7 cellular contexts compared by ENCODE assay signal in genomic region chr13:102847272-102848234, GRCh38. TPM values are rescaled to one million over a fixed set of nuclear protein-coding genes. Genes with fewer than 3 reads are reported as not detected.
A peak's percentile ranks its signal among the peaks of the same experiment; 100 is the strongest.
DNase-seq lines count a peak whose midpoint lies in the region; ATAC-seq and TF ChIP-seq lines count a peak whose summit lies in the region.

No MANE protein-coding gene starts in this region.

- ATAC-seq in memory B cell (ENCODE audit: low read depth): no peak
- ATAC-seq in activated CD4-positive, CD25-positive, alpha-beta regulatory T cell treated with anti-CD3 and anti-CD28 coated beads, Interleukin-2, amount 50 U/mL, for 24 hours: no peak

- peak; percentile 70 for DNase-seq in ELR (ENCODE audit: low read depth)
- DNase-seq in HFFc6: no peak
- peak; percentile 74 for DNase-seq in OCI-M1 (lab: John Stamatoyannopoulos, UW)
- DNase-seq in cerebellar cortex (ENCODE audit: low spot score): peak; percentile 64
- no peak for DNase-seq in memory B cell (ENCODE audit: low spot score in 2 of 2)
- no peak for DNase-seq in vagina (ENCODE audit: extremely low spot score in 2 of 2)

- H3K4me1 Mint-ChIP-seq in HFFc6 (ENCODE audit: low read depth): peaks cover 37% of the 10 kb centered on the region
- peaks cover 26% of the 10 kb centered on the region for H3K4me1 Mint-ChIP-seq in memory B cell

- H3K36me3 Mint-ChIP-seq in HFFc6 (ENCODE audit: low read depth) (peaks cover 9% of the 10 kb centered on the region; the same call in 1 of the 2 replicates), memory B cell (peaks cover 5% of the 10 kb centered on the region)

- H3K27ac Mint-ChIP-seq in HFFc6 (peak overlapping the region; percentile 93), memory B cell (peak overlapping the region; percentile 96)

- peaks cover 0 to 4% of the 10 kb centered on the region in 2 donors for H3K36me3 ChIP-seq in vagina

- no peaks in the 10 kb centered on the region for H3K9me3 Mint-ChIP-seq in HFFc6
- H3K9me3 Mint-ChIP-seq in memory B cell: no peaks in the 10 kb centered on the region

- H3K9me3 ChIP-seq in vagina: no peaks in the 10 kb centered on the region

- H3K27me3 Mint-ChIP-seq in HFFc6 (ENCODE audit: insufficient read depth): 0 out of 2 replicates have a peak, but pooled peaks cover 2% of the 10 kb centered on the region
- H3K27me3 Mint-ChIP-seq in memory B cell: no peaks in the 10 kb centered on the region

- H3K27me3 ChIP-seq in vagina: no peaks in the 10 kb centered on the region

- intact Hi-C loops in vagina (cut with DNase I): no loop called here

- TF ChIP-seq CTCF in HFFc6 (IDR thresholded peaks at IDR 0.05) (peak; percentile 83), vagina (IDR thresholded peaks at IDR 0.05) (peak in 2 of 3 experiments; percentile 40 to 52)

- H3K4me1 ChIP-seq in vagina: peaks cover 29% of the 10 kb centered on the region

- H3K4me3 Mint-ChIP-seq in HFFc6: peak overlapping the region; percentile 99
- H3K4me3 Mint-ChIP-seq in memory B cell: peak overlapping the region; percentile 92

- peak overlapping the region; percentile 91 for H3K27ac ChIP-seq in vagina

- TF ChIP-seq POLR2A in vagina (IDR thresholded peaks at IDR 0.05): no peak

- peak overlapping the region; percentile 74 to 87 for H3K4me3 ChIP-seq in vagina

RNA-seq across cellular contexts. Expression of gene ERCC5, which starts 1.7 kb away (rescaled TPM):
- total RNA-seq in HFFc6 (2021; fragmentation: NEBNext Ultra II Directional; extraction: Animal tissue kit (Norgen Biotek cat#: 25700)): 10 to 100 TPM; 54.1 to 64.4 (median 59.8) TPM
- total RNA-seq in vagina: 41.3 TPM

RNA-seq across cellular contexts. Expression of gene BIVM, which starts 48.6 kb away (rescaled TPM):
- total RNA-seq in HFFc6 (2021; fragmentation: NEBNext Ultra II Directional; extraction: Animal tissue kit (Norgen Biotek cat#: 25700)): 10 to 100 TPM; 16.6 to 24.0 (median 18.9) TPM
- total RNA-seq in vagina: 12.3 TPM

RNA-seq across cellular contexts. Expression of gene POGLUT2, which starts 48.8 kb away (rescaled TPM):
- 10 to 100 TPM; 12.0 to 26.8 (median 13.8) TPM for total RNA-seq in HFFc6 (2021; fragmentation: NEBNext Ultra II Directional; extraction: Animal tissue kit (Norgen Biotek cat#: 25700))
- 5.4 TPM for total RNA-seq in vagina

Comparison
In these comparisons a context has a peak if more than half of its experiments do, and no peak if none do; other contexts are left out.
1. DNase-seq: peak in ELR (single experiment), OCI-M1 (single experiment) and cerebellar cortex (single experiment); none in HFFc6 (single experiment), memory B cell (0 of 2) and vagina (0 of 2).